ENCODE assay signal across 2 cellular contexts in the genomic region with DNA sequence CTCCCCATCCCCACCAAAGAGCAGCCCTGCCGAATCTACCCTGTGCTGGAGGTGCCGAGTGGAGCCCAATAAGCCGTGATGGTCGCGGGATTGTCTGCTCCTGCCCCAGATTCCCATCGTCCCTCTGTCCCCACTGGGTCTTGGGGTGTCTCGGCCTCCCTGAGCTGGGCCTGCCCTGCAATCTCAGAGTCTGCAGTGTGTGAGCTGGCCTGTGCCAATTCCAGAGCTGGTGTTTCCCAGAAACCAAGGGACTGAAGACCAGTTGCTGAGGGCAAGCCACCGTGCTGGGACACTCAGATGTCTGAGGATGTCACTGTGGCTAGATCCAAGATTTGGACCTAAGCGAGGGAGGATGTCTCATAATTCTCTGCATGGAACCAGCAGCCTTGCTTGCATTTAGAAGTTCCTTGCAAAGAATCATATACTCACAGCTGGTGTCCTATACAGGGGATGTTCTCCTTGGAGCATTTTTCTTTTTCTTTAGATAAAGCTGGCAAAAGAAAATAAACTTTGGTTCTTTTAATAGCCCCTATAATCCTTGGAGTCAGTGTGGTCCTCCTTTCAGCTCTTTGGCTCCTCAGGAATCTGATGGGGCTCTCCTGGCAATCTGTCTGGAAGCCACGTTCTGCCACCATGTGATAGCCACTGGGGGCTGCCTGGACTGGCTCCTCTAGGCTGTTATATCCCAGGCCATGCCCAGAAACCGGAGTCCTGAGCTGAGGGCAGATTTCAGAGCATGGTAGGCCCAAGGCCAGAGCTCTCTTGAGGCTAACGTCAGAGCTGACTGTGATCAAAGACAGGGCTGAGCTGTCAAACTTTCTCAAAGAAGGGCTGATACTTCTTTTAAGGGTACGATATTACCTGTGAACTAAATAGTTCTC.
TF ChIP-seq lines count a peak whose summit lies in the region.

No MANE protein-coding gene starts in this region.

TF ChIP-seq in H1, 55 proteins besides CTCF, POLR2A, EP300 and RAD21:
- TF ChIP-seq KDM1A (IDR thresholded peaks at IDR 0.05; ENCODE audit: borderline replicate concordance, low read length): no peak
- no peak for TF ChIP-seq CHD7 (IDR thresholded peaks at IDR 0.05; ENCODE audit: insufficient replicate concordance, low read length)
- no peak for TF ChIP-seq GTF2F1 (IDR thresholded peaks at IDR 0.05; ENCODE audit: borderline replicate concordance, low read depth, low read length)
- no peak for TF ChIP-seq HDAC6 (IDR thresholded peaks at IDR 0.05; ENCODE audit: low read depth, low read length)
- no peak for TF ChIP-seq SP1 (IDR thresholded peaks at IDR 0.05; ENCODE audit: low read depth, low read length)
- no peak for TF ChIP-seq YY1 (IDR thresholded peaks at IDR 0.05; ENCODE audit: low read depth, low read length)
- TF ChIP-seq CEBPB (IDR thresholded peaks at IDR 0.05; ENCODE audit: low read depth, low read length): no peak
- TF ChIP-seq, protein P1, sequence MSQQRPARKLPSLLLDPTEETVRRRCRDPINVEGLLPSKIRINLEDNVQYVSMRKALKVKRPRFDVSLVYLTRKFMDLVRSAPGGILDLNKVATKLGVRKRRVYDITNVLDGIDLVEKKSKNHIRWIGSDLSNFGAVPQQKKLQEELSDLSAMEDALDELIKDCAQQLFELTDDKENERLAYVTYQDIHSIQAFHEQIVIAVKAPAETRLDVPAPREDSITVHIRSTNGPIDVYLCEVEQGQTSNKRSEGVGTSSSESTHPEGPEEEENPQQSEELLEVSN (IDR thresholded peaks at IDR 0.05): no peak
- no peak for TF ChIP-seq NRF1 (IDR thresholded peaks at IDR 0.05; ENCODE audit: low read depth, low read length)
- TF ChIP-seq SP2 (IDR thresholded peaks at IDR 0.05; ENCODE audit: low read length): no peak
- no peak for TF ChIP-seq TBP (IDR thresholded peaks at IDR 0.05; ENCODE audit: low read depth, low read length)
- no peak for TF ChIP-seq BACH1 (IDR thresholded peaks at IDR 0.05; ENCODE audit: low read length)
- TF ChIP-seq TAF1 (IDR thresholded peaks at IDR 0.05; ENCODE audit: low read depth, low read length): no peak
- no peak for TF ChIP-seq ZNF274 (IDR thresholded peaks at IDR 0.05; ENCODE audit: borderline replicate concordance, extremely low read depth, low read length)
- TF ChIP-seq GABPA (IDR thresholded peaks at IDR 0.05; ENCODE audit: borderline replicate concordance, insufficient read depth, low read length): no peak
- TF ChIP-seq FOSL1 (IDR thresholded peaks at IDR 0.05; ENCODE audit: insufficient read depth, low read depth, low read length): no peak

TF ChIP-seq in GM12891, 5 proteins besides CTCF, POLR2A, EP300 and RAD21:
- TF ChIP-seq PAX5 (IDR thresholded peaks at IDR 0.05; ENCODE audit: insufficient read depth, low read length, severe bottlenecking): no peak
- TF ChIP-seq POLR2AphosphoS5 (IDR thresholded peaks at IDR 0.05; ENCODE audit: low read depth, low read length): no peak
- no peak for TF ChIP-seq SPI1 (IDR thresholded peaks at IDR 0.05; ENCODE audit: low read depth, low read length)
- TF ChIP-seq TAF1 (IDR thresholded peaks at IDR 0.05; ENCODE audit: low read depth, low read length): no peak
- no peak for TF ChIP-seq POU2F2 (IDR thresholded peaks at IDR 0.05; ENCODE audit: low read depth, low read length)
